Comparison of ENCODE assay signal across 15 cellular contexts in genomic region chrX:41449138-41449537, GRCh38. TPM values are rescaled to one million over a fixed set of nuclear protein-coding genes. Genes with fewer than 3 reads are reported as not detected.
DNase-seq lines count a peak whose midpoint lies in the region; ATAC-seq and TF ChIP-seq lines count a peak whose summit lies in the region.
"Had no signal": no experiment of that assay in that cellular context is flagged by ENCODE, and none has a peak within 500 bp of the region (broad histone marks: within the 10 kb centered on the region; RNA-seq: fewer than 3 reads in every experiment).

No MANE protein-coding gene starts in this region.

- DNase-seq in heart left ventricle, result no peak
- DNase-seq in Right ventricle myocardium inferior (ENCODE audit: missing footprints), result no peak
- DNase-seq in lower lobe of right lung, result no peak
- DNase-seq in vagina (ENCODE audit: extremely low spot score in 2 of 2), result no peak
- no peak for DNase-seq in T-helper 17 cell
- no peak for DNase-seq in ecto neural progenitor cell (ENCODE audit: low spot score)
- DNase-seq: CD4-positive, alpha-beta T cell; central memory CD4-positive, alpha-beta T cell; NCI-H2171 treated with DMSO at 0.1 percent for 48 hours had no signal

- no peak overlapping the region for H3K27ac Mint-ChIP-seq in T-helper 17 cell
- H3K27ac Mint-ChIP-seq: CD4-positive, alpha-beta T cell had no signal

- intact Hi-C loops in heart left ventricle (cut with DNase I), result loop anchor here in 6 of 10 donors (5.0 to 10.0 kb wide), 4 partner anchors 76 to 174 kb away; partner anchors contain the start of gene DDX3X (in 2 of the 6)
- intact Hi-C loops in Right ventricle myocardium inferior (cut with DNase I), result no loop called here
- intact Hi-C loops in lower lobe of right lung (cut with DNase I), result no loop called here
- intact Hi-C loops in vagina (cut with DNase I), result no loop called here

- 14 to 43% (median 28%) methylated on average over 6 of the region's 6 CpGs for WGBS in heart left ventricle, 4 donors

- H3K4me3 Mint-ChIP-seq in T-helper 17 cell, result no peak overlapping the region

- H3K4me3 ChIP-seq in heart left ventricle (peak overlapping the region in 6 of 12 donors; percentile 0 to 37 (median 16)), lower lobe of right lung (peak overlapping the region; percentile 11), vagina (peak overlapping the region in 1 of 2 donors; percentile 3)
- H3K4me3 ChIP-seq: skin epidermis had no signal

- no peaks in the 10 kb centered on the region for H3K27me3 Mint-ChIP-seq in T-helper 17 cell
- H3K27me3 Mint-ChIP-seq: CD4-positive, alpha-beta T cell had no signal

- peaks cover 0 to 9% (median 0%) of the 10 kb centered on the region in 9 donors for H3K27me3 ChIP-seq in heart left ventricle
- H3K27me3 ChIP-seq in lower lobe of right lung (ENCODE audit: low read depth), result no peaks in the 10 kb centered on the region
- no peaks in the 10 kb centered on the region for H3K27me3 ChIP-seq in vagina

- peaks cover 2% of the 10 kb centered on the region for H3K4me1 Mint-ChIP-seq in T-helper 17 cell

- TF ChIP-seq POLR2A in heart left ventricle (IDR thresholded peaks at IDR 0.05) (no peak), vagina (IDR thresholded peaks at IDR 0.05) (no peak), GM18505 (IDR thresholded peaks at IDR 0.05; ENCODE audit: borderline replicate concordance, extremely low read depth, insufficient read depth, insufficient read length) (no peak)

- H3K9me3 ChIP-seq in heart left ventricle (no peaks in the 10 kb centered on the region), lower lobe of right lung (no peaks in the 10 kb centered on the region), vagina (no peaks in the 10 kb centered on the region), T-helper 17 cell (ENCODE audit: control insufficient read depth, low read length, poor library complexity, severe bottlenecking) (no peaks in the 10 kb centered on the region)

- H3K36me3 ChIP-seq in heart left ventricle (no peaks in the 10 kb centered on the region), lower lobe of right lung (no peaks in the 10 kb centered on the region), vagina (no peaks in the 10 kb centered on the region)

- TF ChIP-seq CTCF in heart left ventricle (IDR thresholded peaks at IDR 0.05) (no peak), VCaP (conservative IDR thresholded peaks at IDR 0.05) (no peak), lower lobe of right lung (IDR thresholded peaks at IDR 0.05) (no peak), vagina (IDR thresholded peaks at IDR 0.05) (no peak)

- H3K27ac ChIP-seq in heart left ventricle (peak overlapping the region; percentile 38 to 76 (median 62)), VCaP (peak overlapping the region; percentile 54), lower lobe of right lung (no peak overlapping the region), vagina (peak overlapping the region; percentile 63)
- H3K27ac ChIP-seq: skin epidermis had no signal

- H3K4me1 ChIP-seq in heart left ventricle (peaks cover 0 to 14% (median 4%) of the 10 kb centered on the region in 12 donors), lower lobe of right lung (peaks cover 7% of the 10 kb centered on the region), vagina (peaks cover 8% of the 10 kb centered on the region)

- no peaks in the 10 kb centered on the region for H3K36me3 Mint-ChIP-seq in T-helper 17 cell (ENCODE audit: low read depth)

- ATAC-seq in heart left ventricle, result peak in 2 of 4 donors; percentile 22 to 36
- ATAC-seq in Right ventricle myocardium inferior, result no peak
- ATAC-seq in lower lobe of right lung, result no peak
- ATAC-seq in GM18505 (IDR thresholded peaks at IDR 0.05; ENCODE audit: unreplicated experiment), result no peak
- no peak for ATAC-seq in T-helper 17 cell

RNA-seq across cellular contexts. Expression of gene NYX, which starts 2.0 kb away (rescaled TPM):
- total RNA-seq in heart left ventricle (not detected), Right ventricle myocardium inferior (not detected), lower lobe of right lung (not detected), vagina (not detected), T-helper 17 cell (not detected)
- not detected for polyA plus RNA-seq in heart left ventricle
- total RNA-seq: CD4-positive, alpha-beta T cell; HT1080; lower leg skin; SK-MEL-5 had no signal

Comparison
In these comparisons a context has a peak if more than half of its experiments do, and no peak if none do; other contexts are left out.
1. intact Hi-C loops: an anchor here in heart left ventricle (5.0 to 10.0 kb wide); none called in Right ventricle myocardium inferior, lower lobe of right lung and vagina.